In the genomic region with DNA sequence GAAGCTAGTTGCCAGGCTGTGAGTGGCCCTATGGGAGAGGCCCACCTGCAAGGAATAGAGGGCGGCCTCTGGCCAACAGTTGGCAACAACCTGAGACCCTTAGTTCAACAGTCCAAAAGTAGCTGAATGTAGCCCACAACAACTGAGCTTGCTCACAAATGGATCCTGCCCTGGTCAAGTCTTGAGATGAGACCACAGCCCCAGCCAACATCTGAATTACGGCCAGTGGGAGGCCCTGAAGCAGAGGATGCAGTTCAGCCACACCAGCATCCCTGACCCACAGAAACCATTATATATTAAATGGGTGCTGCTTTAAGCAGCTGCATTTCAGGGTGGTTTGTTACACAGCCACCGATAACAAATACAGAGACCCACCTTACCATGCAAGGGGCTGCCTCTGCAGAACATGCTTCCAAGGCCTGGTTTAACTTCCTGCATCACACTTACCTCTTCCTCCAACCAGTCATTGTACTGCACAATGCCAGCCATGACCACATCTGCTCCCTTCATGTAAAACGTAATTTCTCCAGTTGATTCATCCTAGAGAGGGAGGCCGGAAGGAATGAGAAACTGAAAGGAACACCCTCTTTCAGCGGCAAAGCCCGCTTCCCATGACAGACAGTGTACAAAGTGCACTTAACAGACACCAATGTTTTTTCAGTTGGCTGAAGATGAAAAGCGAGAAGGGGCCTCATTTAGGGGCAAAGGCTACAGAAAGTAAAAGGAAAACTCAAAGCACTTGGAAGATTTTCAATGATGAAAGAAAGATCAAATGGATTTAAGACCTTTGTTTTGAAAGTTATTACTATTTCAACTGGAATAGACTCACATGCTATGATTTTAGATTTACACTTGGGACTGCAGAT, we compare ENCODE assay signal across 1 cellular context.
A peak's percentile ranks its signal among the peaks of the same experiment; 100 is the strongest.
TF ChIP-seq lines count a peak whose summit lies in the region.

No MANE protein-coding gene starts in this region.

TF ChIP-seq in HepG2, 621 proteins besides CTCF, POLR2A, EP300 and RAD21 (continued from another document and continues in another):
- TF ChIP-seq, protein P1, sequence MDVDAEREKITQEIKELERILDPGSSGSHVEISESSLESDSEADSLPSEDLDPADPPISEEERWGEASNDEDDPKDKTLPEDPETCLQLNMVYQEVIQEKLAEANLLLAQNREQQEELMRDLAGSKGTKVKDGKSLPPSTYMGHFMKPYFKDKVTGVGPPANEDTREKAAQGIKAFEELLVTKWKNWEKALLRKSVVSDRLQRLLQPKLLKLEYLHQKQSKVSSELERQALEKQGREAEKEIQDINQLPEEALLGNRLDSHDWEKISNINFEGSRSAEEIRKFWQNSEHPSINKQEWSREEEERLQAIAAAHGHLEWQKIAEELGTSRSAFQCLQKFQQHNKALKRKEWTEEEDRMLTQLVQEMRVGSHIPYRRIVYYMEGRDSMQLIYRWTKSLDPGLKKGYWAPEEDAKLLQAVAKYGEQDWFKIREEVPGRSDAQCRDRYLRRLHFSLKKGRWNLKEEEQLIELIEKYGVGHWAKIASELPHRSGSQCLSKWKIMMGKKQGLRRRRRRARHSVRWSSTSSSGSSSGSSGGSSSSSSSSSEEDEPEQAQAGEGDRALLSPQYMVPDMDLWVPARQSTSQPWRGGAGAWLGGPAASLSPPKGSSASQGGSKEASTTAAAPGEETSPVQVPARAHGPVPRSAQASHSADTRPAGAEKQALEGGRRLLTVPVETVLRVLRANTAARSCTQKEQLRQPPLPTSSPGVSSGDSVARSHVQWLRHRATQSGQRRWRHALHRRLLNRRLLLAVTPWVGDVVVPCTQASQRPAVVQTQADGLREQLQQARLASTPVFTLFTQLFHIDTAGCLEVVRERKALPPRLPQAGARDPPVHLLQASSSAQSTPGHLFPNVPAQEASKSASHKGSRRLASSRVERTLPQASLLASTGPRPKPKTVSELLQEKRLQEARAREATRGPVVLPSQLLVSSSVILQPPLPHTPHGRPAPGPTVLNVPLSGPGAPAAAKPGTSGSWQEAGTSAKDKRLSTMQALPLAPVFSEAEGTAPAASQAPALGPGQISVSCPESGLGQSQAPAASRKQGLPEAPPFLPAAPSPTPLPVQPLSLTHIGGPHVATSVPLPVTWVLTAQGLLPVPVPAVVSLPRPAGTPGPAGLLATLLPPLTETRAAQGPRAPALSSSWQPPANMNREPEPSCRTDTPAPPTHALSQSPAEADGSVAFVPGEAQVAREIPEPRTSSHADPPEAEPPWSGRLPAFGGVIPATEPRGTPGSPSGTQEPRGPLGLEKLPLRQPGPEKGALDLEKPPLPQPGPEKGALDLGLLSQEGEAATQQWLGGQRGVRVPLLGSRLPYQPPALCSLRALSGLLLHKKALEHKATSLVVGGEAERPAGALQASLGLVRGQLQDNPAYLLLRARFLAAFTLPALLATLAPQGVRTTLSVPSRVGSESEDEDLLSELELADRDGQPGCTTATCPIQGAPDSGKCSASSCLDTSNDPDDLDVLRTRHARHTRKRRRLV (CRISPR knock-in tag; IDR thresholded peaks at IDR 0.05) = no peak
- TF ChIP-seq FOXP1 (IDR thresholded peaks at IDR 0.05) = no peak
- TF ChIP-seq FOXP1 (CRISPR knock-in tag; IDR thresholded peaks at IDR 0.05) = 0 out of 2 replicates have a peak, but pooled peaks have one; percentile 31
- no peak for TF ChIP-seq ZNF136 (CRISPR knock-in tag; IDR thresholded peaks at IDR 0.05; ENCODE audit: low read depth)
- TF ChIP-seq ZNF543 (CRISPR knock-in tag; IDR thresholded peaks at IDR 0.05) = no peak
- no peak for TF ChIP-seq NFATC3 (CRISPR knock-in tag; IDR thresholded peaks at IDR 0.05)
- 0 out of 2 replicates have a peak, but pooled peaks have one; percentile 20 for TF ChIP-seq NAIF1 (CRISPR knock-in tag; IDR thresholded peaks at IDR 0.05; ENCODE audit: borderline replicate concordance)
- no peak for TF ChIP-seq ZNF17 (CRISPR knock-in tag; IDR thresholded peaks at IDR 0.05)
- peak; percentile 94 for TF ChIP-seq ASH2L (IDR thresholded peaks at IDR 0.05; ENCODE audit: insufficient read length, low read depth, low read length)
- no peak for TF ChIP-seq ZSCAN20 (CRISPR knock-in tag; IDR thresholded peaks at IDR 0.05; ENCODE audit: borderline replicate concordance)
- TF ChIP-seq HOXA3 (CRISPR knock-in tag; IDR thresholded peaks at IDR 0.05) = peak; percentile 51; the same call in 1 of the 2 replicates
- TF ChIP-seq, protein P2, sequence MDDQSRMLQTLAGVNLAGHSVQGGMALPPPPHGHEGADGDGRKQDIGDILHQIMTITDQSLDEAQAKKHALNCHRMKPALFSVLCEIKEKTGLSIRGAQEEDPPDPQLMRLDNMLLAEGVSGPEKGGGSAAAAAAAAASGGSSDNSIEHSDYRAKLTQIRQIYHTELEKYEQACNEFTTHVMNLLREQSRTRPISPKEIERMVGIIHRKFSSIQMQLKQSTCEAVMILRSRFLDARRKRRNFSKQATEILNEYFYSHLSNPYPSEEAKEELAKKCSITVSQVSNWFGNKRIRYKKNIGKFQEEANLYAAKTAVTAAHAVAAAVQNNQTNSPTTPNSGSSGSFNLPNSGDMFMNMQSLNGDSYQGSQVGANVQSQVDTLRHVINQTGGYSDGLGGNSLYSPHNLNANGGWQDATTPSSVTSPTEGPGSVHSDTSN (CRISPR knock-in tag; IDR thresholded peaks at IDR 0.05; ENCODE audit: borderline replicate concordance) = no peak
- no peak for TF ChIP-seq ZNF768 (CRISPR knock-in tag; IDR thresholded peaks at IDR 0.05)
- TF ChIP-seq, protein P3, sequence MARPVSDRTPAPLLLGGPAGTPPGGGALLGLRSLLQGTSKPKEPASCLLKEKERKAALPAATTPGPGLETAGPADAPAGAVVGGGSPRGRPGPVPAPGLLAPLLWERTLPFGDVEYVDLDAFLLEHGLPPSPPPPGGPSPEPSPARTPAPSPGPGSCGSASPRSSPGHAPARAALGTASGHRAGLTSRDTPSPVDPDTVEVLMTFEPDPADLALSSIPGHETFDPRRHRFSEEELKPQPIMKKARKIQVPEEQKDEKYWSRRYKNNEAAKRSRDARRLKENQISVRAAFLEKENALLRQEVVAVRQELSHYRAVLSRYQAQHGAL (CRISPR knock-in tag; IDR thresholded peaks at IDR 0.05; ENCODE audit: not compliant biosample characterization) = no peak
- no peak for TF ChIP-seq HNRNPLL (IDR thresholded peaks at IDR 0.05; ENCODE audit: low read depth, low read length, poor library complexity, severe bottlenecking)
- TF ChIP-seq, protein P4, sequence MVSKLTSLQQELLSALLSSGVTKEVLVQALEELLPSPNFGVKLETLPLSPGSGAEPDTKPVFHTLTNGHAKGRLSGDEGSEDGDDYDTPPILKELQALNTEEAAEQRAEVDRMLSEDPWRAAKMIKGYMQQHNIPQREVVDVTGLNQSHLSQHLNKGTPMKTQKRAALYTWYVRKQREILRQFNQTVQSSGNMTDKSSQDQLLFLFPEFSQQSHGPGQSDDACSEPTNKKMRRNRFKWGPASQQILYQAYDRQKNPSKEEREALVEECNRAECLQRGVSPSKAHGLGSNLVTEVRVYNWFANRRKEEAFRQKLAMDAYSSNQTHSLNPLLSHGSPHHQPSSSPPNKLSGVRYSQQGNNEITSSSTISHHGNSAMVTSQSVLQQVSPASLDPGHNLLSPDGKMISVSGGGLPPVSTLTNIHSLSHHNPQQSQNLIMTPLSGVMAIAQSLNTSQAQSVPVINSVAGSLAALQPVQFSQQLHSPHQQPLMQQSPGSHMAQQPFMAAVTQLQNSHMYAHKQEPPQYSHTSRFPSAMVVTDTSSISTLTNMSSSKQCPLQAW (CRISPR knock-in tag; IDR thresholded peaks at IDR 0.05) = peak; percentile 66; the same call in 1 of the 2 replicates
- no peak for TF ChIP-seq SRSF1 (optimal IDR thresholded peaks at IDR 0.05; ENCODE audit: low read depth, low read length)
- TF ChIP-seq ZNF317 (CRISPR knock-in tag; IDR thresholded peaks at IDR 0.05) = no peak
- TF ChIP-seq MBNL3 (CRISPR knock-in tag; conservative IDR thresholded peaks at IDR 0.05) = no peak
- no peak for TF ChIP-seq ZNF337 (CRISPR knock-in tag; IDR thresholded peaks at IDR 0.05; ENCODE audit: borderline replicate concordance, low read depth)
- TF ChIP-seq ZSCAN30 (CRISPR knock-in tag; IDR thresholded peaks at IDR 0.05) = no peak
- TF ChIP-seq RCOR2 (CRISPR knock-in tag; IDR thresholded peaks at IDR 0.05) = peak; percentile 89
- TF ChIP-seq NCOA2 (CRISPR knock-in tag; IDR thresholded peaks at IDR 0.05) = peak; percentile 79
- TF ChIP-seq FIP1L1 (IDR thresholded peaks at IDR 0.05; ENCODE audit: borderline replicate concordance, insufficient read depth, low read depth, low read length) = no peak
- TF ChIP-seq, protein P5, sequence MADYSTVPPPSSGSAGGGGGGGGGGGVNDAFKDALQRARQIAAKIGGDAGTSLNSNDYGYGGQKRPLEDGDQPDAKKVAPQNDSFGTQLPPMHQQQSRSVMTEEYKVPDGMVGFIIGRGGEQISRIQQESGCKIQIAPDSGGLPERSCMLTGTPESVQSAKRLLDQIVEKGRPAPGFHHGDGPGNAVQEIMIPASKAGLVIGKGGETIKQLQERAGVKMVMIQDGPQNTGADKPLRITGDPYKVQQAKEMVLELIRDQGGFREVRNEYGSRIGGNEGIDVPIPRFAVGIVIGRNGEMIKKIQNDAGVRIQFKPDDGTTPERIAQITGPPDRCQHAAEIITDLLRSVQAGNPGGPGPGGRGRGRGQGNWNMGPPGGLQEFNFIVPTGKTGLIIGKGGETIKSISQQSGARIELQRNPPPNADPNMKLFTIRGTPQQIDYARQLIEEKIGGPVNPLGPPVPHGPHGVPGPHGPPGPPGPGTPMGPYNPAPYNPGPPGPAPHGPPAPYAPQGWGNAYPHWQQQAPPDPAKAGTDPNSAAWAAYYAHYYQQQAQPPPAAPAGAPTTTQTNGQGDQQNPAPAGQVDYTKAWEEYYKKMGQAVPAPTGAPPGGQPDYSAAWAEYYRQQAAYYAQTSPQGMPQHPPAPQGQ (CRISPR knock-in tag; IDR thresholded peaks at IDR 0.05; ENCODE audit: borderline replicate concordance) = no peak
- TF ChIP-seq MEF2D (CRISPR knock-in tag; IDR thresholded peaks at IDR 0.05) = peak; percentile 45; the same call in 1 of the 2 replicates
- no peak for TF ChIP-seq ZNF773 (CRISPR knock-in tag; IDR thresholded peaks at IDR 0.05; ENCODE audit: borderline replicate concordance)
- no peak for TF ChIP-seq ONECUT2 (CRISPR knock-in tag; IDR thresholded peaks at IDR 0.05)
- TF ChIP-seq ZBTB3 (CRISPR knock-in tag; IDR thresholded peaks at IDR 0.05; ENCODE audit: borderline replicate concordance, low read depth) = no peak; the same call in 1 of the 2 replicates
- TF ChIP-seq, protein P6, sequence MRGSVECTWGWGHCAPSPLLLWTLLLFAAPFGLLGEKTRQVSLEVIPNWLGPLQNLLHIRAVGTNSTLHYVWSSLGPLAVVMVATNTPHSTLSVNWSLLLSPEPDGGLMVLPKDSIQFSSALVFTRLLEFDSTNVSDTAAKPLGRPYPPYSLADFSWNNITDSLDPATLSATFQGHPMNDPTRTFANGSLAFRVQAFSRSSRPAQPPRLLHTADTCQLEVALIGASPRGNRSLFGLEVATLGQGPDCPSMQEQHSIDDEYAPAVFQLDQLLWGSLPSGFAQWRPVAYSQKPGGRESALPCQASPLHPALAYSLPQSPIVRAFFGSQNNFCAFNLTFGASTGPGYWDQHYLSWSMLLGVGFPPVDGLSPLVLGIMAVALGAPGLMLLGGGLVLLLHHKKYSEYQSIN (CRISPR knock-in tag; IDR thresholded peaks at IDR 0.05; ENCODE audit: borderline replicate concordance) = no peak
- no peak for TF ChIP-seq ZNF256 (CRISPR knock-in tag; conservative IDR thresholded peaks at IDR 0.05)
- no peak for TF ChIP-seq ZNF567 (CRISPR knock-in tag; IDR thresholded peaks at IDR 0.05; ENCODE audit: borderline replicate concordance)
- no peak for TF ChIP-seq PRPF4 (IDR thresholded peaks at IDR 0.05; ENCODE audit: low read depth, low read length, poor library complexity, severe bottlenecking)
- no peak for TF ChIP-seq HES4 (CRISPR knock-in tag; IDR thresholded peaks at IDR 0.05; ENCODE audit: borderline replicate concordance)
- no peak for TF ChIP-seq ZNF557 (CRISPR knock-in tag; IDR thresholded peaks at IDR 0.05)
- no peak for TF ChIP-seq EZH2 (conservative IDR thresholded peaks at IDR 0.05; ENCODE audit: low read depth, low read length)
- TF ChIP-seq MXD4 (CRISPR knock-in tag; IDR thresholded peaks at IDR 0.05) = peak; percentile 6; the same call in 1 of the 2 replicates
- TF ChIP-seq, protein P7, sequence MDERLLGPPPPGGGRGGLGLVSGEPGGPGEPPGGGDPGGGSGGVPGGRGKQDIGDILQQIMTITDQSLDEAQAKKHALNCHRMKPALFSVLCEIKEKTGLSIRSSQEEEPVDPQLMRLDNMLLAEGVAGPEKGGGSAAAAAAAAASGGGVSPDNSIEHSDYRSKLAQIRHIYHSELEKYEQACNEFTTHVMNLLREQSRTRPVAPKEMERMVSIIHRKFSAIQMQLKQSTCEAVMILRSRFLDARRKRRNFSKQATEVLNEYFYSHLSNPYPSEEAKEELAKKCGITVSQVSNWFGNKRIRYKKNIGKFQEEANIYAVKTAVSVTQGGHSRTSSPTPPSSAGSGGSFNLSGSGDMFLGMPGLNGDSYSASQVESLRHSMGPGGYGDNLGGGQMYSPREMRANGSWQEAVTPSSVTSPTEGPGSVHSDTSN (CRISPR knock-in tag; IDR thresholded peaks at IDR 0.05) = no peak; the same call in 1 of the 2 replicates
- TF ChIP-seq XBP1 (CRISPR knock-in tag; IDR thresholded peaks at IDR 0.05) = no peak
- peak; percentile 64; the same call in 1 of the 2 replicates for TF ChIP-seq ERF (CRISPR knock-in tag; IDR thresholded peaks at IDR 0.05)
- no peak for TF ChIP-seq SMAD9 (CRISPR knock-in tag; IDR thresholded peaks at IDR 0.05)
- TF ChIP-seq, protein P8, sequence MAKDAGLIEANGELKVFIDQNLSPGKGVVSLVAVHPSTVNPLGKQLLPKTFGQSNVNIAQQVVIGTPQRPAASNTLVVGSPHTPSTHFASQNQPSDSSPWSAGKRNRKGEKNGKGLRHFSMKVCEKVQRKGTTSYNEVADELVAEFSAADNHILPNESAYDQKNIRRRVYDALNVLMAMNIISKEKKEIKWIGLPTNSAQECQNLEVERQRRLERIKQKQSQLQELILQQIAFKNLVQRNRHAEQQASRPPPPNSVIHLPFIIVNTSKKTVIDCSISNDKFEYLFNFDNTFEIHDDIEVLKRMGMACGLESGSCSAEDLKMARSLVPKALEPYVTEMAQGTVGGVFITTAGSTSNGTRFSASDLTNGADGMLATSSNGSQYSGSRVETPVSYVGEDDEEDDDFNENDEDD (CRISPR knock-in tag; IDR thresholded peaks at IDR 0.05; ENCODE audit: borderline replicate concordance) = peak; percentile 55; the same call in 1 of the 2 replicates
- TF ChIP-seq ZNF460 (CRISPR knock-in tag; IDR thresholded peaks at IDR 0.05; ENCODE audit: borderline replicate concordance) = no peak
- no peak for TF ChIP-seq ZNF383 (CRISPR knock-in tag; IDR thresholded peaks at IDR 0.05; ENCODE audit: borderline replicate concordance)
- peak; percentile 63; the same call in 1 of the 2 replicates for TF ChIP-seq SMAD3 (CRISPR knock-in tag; IDR thresholded peaks at IDR 0.05)
- TF ChIP-seq ZNF879 (CRISPR knock-in tag; IDR thresholded peaks at IDR 0.05) = no peak
- no peak for TF ChIP-seq ZNF431 (CRISPR knock-in tag; IDR thresholded peaks at IDR 0.05; ENCODE audit: borderline replicate concordance, low read depth)
- TF ChIP-seq, protein P9, sequence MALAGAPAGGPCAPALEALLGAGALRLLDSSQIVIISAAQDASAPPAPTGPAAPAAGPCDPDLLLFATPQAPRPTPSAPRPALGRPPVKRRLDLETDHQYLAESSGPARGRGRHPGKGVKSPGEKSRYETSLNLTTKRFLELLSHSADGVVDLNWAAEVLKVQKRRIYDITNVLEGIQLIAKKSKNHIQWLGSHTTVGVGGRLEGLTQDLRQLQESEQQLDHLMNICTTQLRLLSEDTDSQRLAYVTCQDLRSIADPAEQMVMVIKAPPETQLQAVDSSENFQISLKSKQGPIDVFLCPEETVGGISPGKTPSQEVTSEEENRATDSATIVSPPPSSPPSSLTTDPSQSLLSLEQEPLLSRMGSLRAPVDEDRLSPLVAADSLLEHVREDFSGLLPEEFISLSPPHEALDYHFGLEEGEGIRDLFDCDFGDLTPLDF (CRISPR knock-in tag; IDR thresholded peaks at IDR 0.05) = no peak
- no peak for TF ChIP-seq ZNF577 (CRISPR knock-in tag; IDR thresholded peaks at IDR 0.05; ENCODE audit: borderline replicate concordance, low read depth)
